In the genomic region with DNA sequence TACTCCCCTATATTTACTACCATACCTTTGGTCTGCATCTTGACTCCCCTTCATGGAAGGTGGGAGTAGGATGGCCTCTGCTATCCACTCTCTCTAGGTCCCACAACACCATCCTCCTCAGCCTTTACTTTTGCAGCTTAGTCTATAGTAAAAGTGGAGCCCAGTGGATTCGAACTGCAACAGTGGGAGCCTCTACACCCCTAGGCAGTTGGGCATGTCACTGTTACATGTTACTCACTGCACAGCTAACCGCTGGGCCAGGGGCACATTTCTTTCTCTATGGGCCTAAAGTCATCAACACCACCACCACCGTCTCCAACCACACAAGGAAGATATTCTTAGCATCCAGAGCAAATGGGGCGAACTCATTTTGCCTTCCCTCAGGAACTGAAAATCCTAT, we compare ENCODE assay signal across 21 cellular contexts.
DNase-seq lines count a peak whose midpoint lies in the region; ATAC-seq, FAIRE-seq and TF ChIP-seq lines count a peak whose summit lies in the region.
"Had no signal": no experiment of that assay in that cellular context is flagged by ENCODE, and none has a peak within 500 bp of the region (broad histone marks: within the 10 kb centered on the region; RNA-seq: fewer than 3 reads in every experiment).

No MANE protein-coding gene starts in this region.

- 90% methylated on average over 4 of the region's 4 CpGs for WGBS in right cardiac atrium
- WGBS in heart right ventricle, 2 donors: 86 to 89% methylated on average over 4 of the region's 4 CpGs
- WGBS in lung, 2 donors: 93 to 94% methylated on average over 4 of the region's 4 CpGs

- ATAC-seq in right cardiac atrium (no peak), heart right ventricle (no peak), lung (ENCODE audit: insufficient read depth, low FRiP score) (no peak), GM19467 (IDR thresholded peaks at IDR 0.05; ENCODE audit: unreplicated experiment) (no peak)
- no peak for ATAC-seq in activated T-helper 17 cell treated with anti-CD3 and anti-CD28 coated beads, Interleukin-2, amount 50 U/mL, for 72 hours (replicated peaks)
- ATAC-seq: WTC11 had no signal

- TF ChIP-seq CTCF in heart right ventricle (IDR thresholded peaks at IDR 0.05) (no peak), lung (IDR thresholded peaks at IDR 0.05; ENCODE audit: control extremely low read depth, extremely low read depth) (no peak)

- H3K27ac ChIP-seq in right cardiac atrium (ENCODE audit: low read length) (peak overlapping the region; percentile 59), heart right ventricle (peak overlapping the region in 5 of 10 donors; percentile 15 to 73 (median 34)), lung (ENCODE audit: low read depth in 1 of 2, low read length in 1 of 2) (peak overlapping the region in 1 of 2 donors; percentile 17)
- H3K27ac ChIP-seq: prostate gland, suprapubic skin had no signal

- H3K27me3 ChIP-seq in right cardiac atrium (ENCODE audit: control insufficient read depth, insufficient read depth) (no peaks in the 10 kb centered on the region), heart right ventricle (peaks cover 0 to 11% (median 0%) of the 10 kb centered on the region in 7 donors), lung (ENCODE audit: control insufficient read depth, insufficient read depth) (no peaks in the 10 kb centered on the region)
- H3K27me3 ChIP-seq: suprapubic skin had no signal

- H3K36me3 ChIP-seq in heart right ventricle: no peaks in the 10 kb centered on the region
- no peaks in the 10 kb centered on the region for H3K36me3 ChIP-seq in lung (ENCODE audit: control insufficient read depth in 2 of 2, insufficient read depth in 2 of 2, low read length in 2 of 2)
- H3K36me3 ChIP-seq: prostate gland, spleen, suprapubic skin had no signal

- H3K36me3 Mint-ChIP-seq in activated T-helper 17 cell treated with anti-CD3 and anti-CD28 coated beads, Interleukin-2, amount 50 U/mL, for 72 hours (ENCODE audit: low read depth): no peaks in the 10 kb centered on the region

- no peaks in the 10 kb centered on the region for H3K9me3 Mint-ChIP-seq in activated T-helper 17 cell treated with anti-CD3 and anti-CD28 coated beads, Interleukin-2, amount 50 U/mL, for 72 hours
- H3K9me3 Mint-ChIP-seq: dendritic cell treated with granulocyte-macrophage colony-stimulating factor and Interleukin-4, amounts not matched to agents 40 ng/mL and 50 ng/mL, for 4 days had no signal

- H3K4me3 Mint-ChIP-seq in activated T-helper 17 cell treated with anti-CD3 and anti-CD28 coated beads, Interleukin-2, amount 50 U/mL, for 72 hours: no peak overlapping the region
- H3K4me3 Mint-ChIP-seq: dendritic cell treated with granulocyte-macrophage colony-stimulating factor and Interleukin-4, amounts not matched to agents 40 ng/mL and 50 ng/mL, for 4 days; HFFc6; nephron progenitor cell; WTC11 had no signal

- H3K27me3 Mint-ChIP-seq in activated T-helper 17 cell treated with anti-CD3 and anti-CD28 coated beads, Interleukin-2, amount 50 U/mL, for 72 hours: no peaks in the 10 kb centered on the region

- peak overlapping the region; percentile 1 for H3K27ac Mint-ChIP-seq in activated T-helper 17 cell treated with anti-CD3 and anti-CD28 coated beads, Interleukin-2, amount 50 U/mL, for 72 hours
- H3K27ac Mint-ChIP-seq: dendritic cell treated with granulocyte-macrophage colony-stimulating factor and Interleukin-4, amounts not matched to agents 40 ng/mL and 50 ng/mL, for 4 days; HFFc6; nephron progenitor cell; WTC11 had no signal

- H3K4me1 Mint-ChIP-seq in activated T-helper 17 cell treated with anti-CD3 and anti-CD28 coated beads, Interleukin-2, amount 50 U/mL, for 72 hours: peaks cover 34% of the 10 kb centered on the region

- intact Hi-C loops in right cardiac atrium (cut with DNase I) (no loop called here), heart right ventricle (cut with DNase I) (loop anchor here in 2 of 10 donors (2.0 to 5.0 kb wide), 2 partner anchors 37 to 63 kb away; partner anchors contain the start of gene KLF13 (in 1 of the 2))

- DNase-seq in right cardiac atrium: no peak
- no peak for DNase-seq in heart right ventricle
- peak; percentile 26 for DNase-seq in lung (ENCODE audit: low spot score)
- DNase-seq in frontal cortex (ENCODE audit: low spot score in 2 of 2): no peak
- DNase-seq in foreskin melanocyte: no peak
- DNase-seq: COR-L47, foreskin fibroblast, HFFc6, NCI-H146, NCI-H774, nephron progenitor cell, OCI-M1, SIG-M5, spleen had no signal

- H3K4me3 ChIP-seq in right cardiac atrium (ENCODE audit: low read length) (no peak overlapping the region), heart right ventricle (no peak overlapping the region), lung (no peak overlapping the region)
- H3K4me3 ChIP-seq: prostate gland, spleen, suprapubic skin had no signal

- no peak for FAIRE-seq in frontal cortex (lab: Jason Lieb, UNC)
- FAIRE-seq: bronchial epithelial cell had no signal

- no peaks in the 10 kb centered on the region for H3K4me1 ChIP-seq in right cardiac atrium (ENCODE audit: control insufficient read depth, insufficient read depth, low read length)
- H3K4me1 ChIP-seq in heart right ventricle: peaks cover 0 to 47% (median 30%) of the 10 kb centered on the region in 9 donors
- peaks cover 6 to 7% of the 10 kb centered on the region in 2 donors for H3K4me1 ChIP-seq in lung (ENCODE audit: control insufficient read depth in 2 of 2, insufficient read depth in 2 of 2, low read length in 2 of 2)
- H3K4me1 ChIP-seq: prostate gland had no signal

- H3K9me3 ChIP-seq in right cardiac atrium (ENCODE audit: control insufficient read depth, low read length): no peaks in the 10 kb centered on the region
- H3K9me3 ChIP-seq in heart right ventricle: peaks cover 0 to 14% (median 0%) of the 10 kb centered on the region in 11 donors
- H3K9me3 ChIP-seq in lung (ENCODE audit: control insufficient read depth in 2 of 2, insufficient read depth in 1 of 2, low read length in 1 of 2): no peaks in the 10 kb centered on the region
- H3K9me3 ChIP-seq: prostate gland, suprapubic skin had no signal
